In the genomic region with DNA sequence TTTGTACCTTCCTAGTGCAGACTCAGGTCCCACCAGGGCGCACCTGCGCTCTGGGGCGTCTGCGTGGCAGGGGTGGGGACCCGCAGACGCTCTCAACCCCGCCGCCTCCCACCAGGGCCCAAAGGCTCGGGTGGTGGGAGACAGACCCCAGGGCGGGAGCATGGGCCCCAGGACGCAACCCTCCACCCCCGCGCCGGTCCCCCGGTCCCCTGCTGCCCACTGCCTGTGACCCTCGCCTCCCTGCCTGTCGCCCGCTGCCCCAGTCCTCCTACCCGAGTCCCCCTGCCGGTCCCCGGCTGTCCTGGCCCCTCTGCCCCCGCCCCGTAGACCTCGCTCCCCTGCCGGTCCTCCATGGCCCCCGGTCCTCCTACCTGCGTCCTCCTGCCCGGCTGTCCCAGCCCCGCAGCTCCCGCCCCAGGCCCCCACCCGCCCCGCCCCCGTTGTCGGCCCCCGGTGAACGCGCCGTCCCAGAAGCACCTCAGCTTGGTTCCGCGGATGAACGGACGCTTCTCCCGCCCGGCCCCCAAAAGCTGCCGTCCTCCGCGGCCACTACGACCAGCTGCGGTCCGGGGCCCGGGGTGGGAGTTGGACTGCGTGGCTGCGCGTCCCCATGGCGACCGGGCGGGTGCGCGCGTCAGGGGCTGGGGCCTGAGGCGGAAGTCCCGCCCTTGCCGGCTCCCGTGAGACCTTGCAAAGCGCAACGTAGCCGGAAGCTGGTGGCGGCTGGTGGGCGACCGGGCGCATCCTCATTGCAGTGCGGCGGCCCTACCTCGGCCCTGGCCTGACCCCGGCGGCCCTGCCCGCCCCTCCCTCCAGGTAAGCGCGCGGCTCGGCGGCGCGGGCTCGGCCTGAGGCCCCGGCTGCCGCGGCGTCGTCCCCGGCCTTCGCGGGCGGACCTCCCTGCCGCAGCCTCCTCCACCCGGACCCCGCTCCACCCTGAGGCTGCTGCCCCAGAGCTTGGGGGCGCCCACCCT, we compare ENCODE assay signal across 8 cellular contexts. TPM values are rescaled to one million over a fixed set of nuclear protein-coding genes. Genes with fewer than 3 reads are reported as not detected.
A peak's percentile ranks its signal among the peaks of the same experiment; 100 is the strongest.
DNase-seq lines count a peak whose midpoint lies in the region; ATAC-seq, FAIRE-seq and TF ChIP-seq lines count a peak whose summit lies in the region.

ARFGAP1 (plus strand) TSS at position 709 of the 974 bp plus-strand sequence. CDS start 2,768 bp downstream, outside the sequence.

- H3K27me3 ChIP-seq in spleen (replicated peaks in 1 of 7) = peaks cover 0 to 11% (median 0%) of the 10 kb centered on the region in 7 donors

- H3K9me3 ChIP-seq in A549 (no peaks in the 10 kb centered on the region), spleen (no peaks in the 10 kb centered on the region)

- H3K27ac Mint-ChIP-seq in WTC11 = peak within 1 kb of the TSS; percentile 94

- H3K4me2 ChIP-seq in A549 = peak within 1 kb of the TSS; percentile 92

- peaks cover 0 to 23% (median 17%) of the 10 kb centered on the region in 6 donors for H3K36me3 ChIP-seq in spleen

- H3K27me3 Mint-ChIP-seq in WTC11 (ENCODE audit: low read depth) = no peaks in the 10 kb centered on the region

- POLR2A ChIA-PET in A549 (lab: Yijun Ruan, JAX) (interaction anchor here (0.6 to 2.1 kb wide), 5 partner anchors 12 to 49 kb away, joined by 3 to 12 read pairs (median 4); partner anchors contain the start of gene BIRC7), WTC11 (lab: Charles Lee) (interaction anchor here (0.6 to 0.9 kb wide), 2 partner anchors 18 to 21 kb away, joined by 3 read pairs; no protein-coding TSS in a partner anchor)

- peaks cover 16% of the 10 kb centered on the region for H3K4me1 Mint-ChIP-seq in WTC11

- H3K27ac ChIP-seq in A549 = peak within 1 kb of the TSS; percentile 86 to 98
- peak within 1 kb of the TSS; percentile 37 to 91 (median 81) for H3K27ac ChIP-seq in spleen

- peak; percentile 86 to 88 for DNase-seq in A549 (ENCODE audit: low read depth in 1 of 2, low spot score in 1 of 2)
- peak; percentile 79 for DNase-seq in NCI-H2196 treated with DMSO at 0.1 percent for 48 hours (lab: John Stamatoyannopoulos, UW; ENCODE audit: unreplicated experiment)
- peak; percentile 92 for DNase-seq in WTC11 (ENCODE audit: low spot score)
- peak; percentile 86 to 90 for DNase-seq in cardiac fibroblast (ENCODE audit: low read depth in 2 of 2)
- peak; percentile 85 for DNase-seq in inferior parietal cortex (ENCODE audit: extremely low spot score)
- peak; percentile 98 for DNase-seq in spleen

- H3K4me1 ChIP-seq in A549 (peaks cover 23% of the 10 kb centered on the region; the same call in 2 of the 3 replicates), spleen (peaks cover 14 to 46% (median 30%) of the 10 kb centered on the region in 6 donors)

- H3K36me3 Mint-ChIP-seq in WTC11 = peaks cover 12% of the 10 kb centered on the region

- TF ChIP-seq POLR2A in A549 (IDR thresholded peaks at IDR 0.05; ENCODE audit: low read length) (peak; percentile 78), spleen (IDR thresholded peaks at IDR 0.05) (peak in 1 of 3 donors; percentile 44)

- H3K4me3 Mint-ChIP-seq in WTC11 = peak within 1 kb of the TSS; percentile 92

- 3% methylated on average over 5 of the region's 98 CpGs for WGBS in A549 (ENCODE audit: missing lambda C conversion rate)
- WGBS in spleen, 5 donors = 1 to 2% (median 1%) methylated on average over 41 to 98 of the region's 98 CpGs

- peak within 1 kb of the TSS; percentile 86 for H3K4me3 ChIP-seq in A549
- H3K4me3 ChIP-seq in cardiac fibroblast (replicated peaks in 1 of 2; ENCODE audit: low read depth in 2 of 2, low read length in 2 of 2) = peak within 1 kb of the TSS; percentile 74 to 82
- H3K4me3 ChIP-seq in spleen = peak within 1 kb of the TSS; percentile 68 to 99 (median 93)

- TF ChIP-seq CTCF in A549 (IDR thresholded peaks at IDR 0.05) (no peak), WTC11 (IDR thresholded peaks at IDR 0.05) (no peak), cardiac fibroblast (IDR thresholded peaks at IDR 0.05; ENCODE audit: low read depth, low read length) (no peak), spleen (IDR thresholded peaks at IDR 0.05 in 8 of 11, conservative IDR thresholded peaks at IDR 0.05 in 3 of 11) (no peak)

- CTCF ChIA-PET in A549 (lab: Yijun Ruan, JAX) (interaction anchor here (0.7 to 30.4 kb wide), 11 partner anchors 8 to 58 kb away, joined by 3 to 401 read pairs (median 4); partner anchors contain the start of genes BIRC7 and NKAIN4), WTC11 (lab: Charles Lee) (interaction anchor here (0.6 to 3.6 kb wide), 14 partner anchors 9 to 110 kb away, joined by 3 to 43 read pairs (median 7); no protein-coding TSS in a partner anchor)

- ATAC-seq in A549 = peak; percentile 90 to 95
- ATAC-seq in GM18867 (IDR thresholded peaks at IDR 0.05; ENCODE audit: unreplicated experiment) = peak; percentile 90
- peak; percentile 87 for ATAC-seq in HG03135 (IDR thresholded peaks at IDR 0.05; ENCODE audit: unreplicated experiment)
- ATAC-seq in WTC11 = peak; percentile 93

- no peak for TF ChIP-seq RAD21 in A549 (conservative IDR thresholded peaks at IDR 0.05 in 1 of 2, IDR thresholded peaks at IDR 0.05 in 1 of 2)

- intact Hi-C loops in spleen (cut with DNase I; ENCODE audit: low total_unique reads) = no loop called here

- TF ChIP-seq EP300 in A549 (IDR thresholded peaks at IDR 0.05) = no peak

- no peaks in the 10 kb centered on the region for H3K9me3 Mint-ChIP-seq in WTC11

- no peak for FAIRE-seq in A549 (lab: Jason Lieb, UNC)

TF ChIP-seq in A549, 52 proteins besides CTCF, POLR2A, EP300 and RAD21 (continues in another document):
- 0 out of 2 replicates have a peak, but pooled peaks have one; percentile 46 for TF ChIP-seq MYC (IDR thresholded peaks at IDR 0.05; ENCODE audit: borderline replicate concordance, low read length)
- no peak for TF ChIP-seq NFE2L2 (conservative IDR thresholded peaks at IDR 0.05; ENCODE audit: low read length)
- TF ChIP-seq JUN (IDR thresholded peaks at IDR 0.05) = peak; percentile 30 to 78; a peak in 3 of 5 replicates
- peak; percentile 49; the same call in 1 of the 2 replicates for TF ChIP-seq REST (IDR thresholded peaks at IDR 0.05)

TF ChIP-seq in WTC11, 78 proteins besides CTCF, POLR2A, EP300 and RAD21 (continues in another document):
- TF ChIP-seq CDX4 (CRISPR knock-in tag; IDR thresholded peaks at IDR 0.05; ENCODE audit: borderline replicate concordance) = no peak
- TF ChIP-seq FOXJ3 (CRISPR knock-in tag; IDR thresholded peaks at IDR 0.05; ENCODE audit: borderline replicate concordance) = no peak
- TF ChIP-seq SMAD3 (CRISPR knock-in tag; IDR thresholded peaks at IDR 0.05; ENCODE audit: borderline replicate concordance) = no peak
- TF ChIP-seq PREB (CRISPR knock-in tag; IDR thresholded peaks at IDR 0.05; ENCODE audit: borderline replicate concordance) = no peak
- no peak for TF ChIP-seq RELA (CRISPR knock-in tag; IDR thresholded peaks at IDR 0.05; ENCODE audit: borderline replicate concordance)
- no peak for TF ChIP-seq CBFB (CRISPR knock-in tag; IDR thresholded peaks at IDR 0.05; ENCODE audit: low read depth)
- no peak for TF ChIP-seq HMGXB4 (CRISPR knock-in tag; IDR thresholded peaks at IDR 0.05)
- peak; percentile 84 for TF ChIP-seq FOXK1 (CRISPR knock-in tag; IDR thresholded peaks at IDR 0.05)
- peak; percentile 33; the same call in 1 of the 2 replicates for TF ChIP-seq USF2 (CRISPR knock-in tag; IDR thresholded peaks at IDR 0.05)

RNA-seq across cellular contexts. Expression of gene ARFGAP1, which starts in this region (rescaled TPM):
- polyA plus RNA-seq in A549 (2011; rRNA removed) = 41.0 and 43.5 TPM in 2 replicates
- 63.2 and 87.0 TPM in 2 replicates for polyA plus RNA-seq in A549 (2012; cell fraction: cytosol; rRNA removed)
- 528 and 670 TPM in 2 replicates for polyA plus RNA-seq in A549 (2012; cell fraction: nucleus; rRNA removed)
- polyA plus RNA-seq in A549 (2017; fragmentation: RNase III; extraction: RNeasy Plus Mini Kit Qiagen cat#74134 plus additional on column Dnase treatment) = 89.4 to 106 TPM (median 102 TPM) in 3 replicates
- polyA minus RNA-seq in A549 (2011; rRNA and poly(A)+ RNA removed) = 36.9 and 58.2 TPM in 2 replicates
- 115 to 207 TPM (median 121 TPM) in 3 replicates for total RNA-seq in WTC11 (2021)
- total RNA-seq in spleen = 100 to 1,000 TPM in 3 of 7 donors, 10 to 100 TPM in 4; 51.9 to 105 (median 91.7) TPM
- polyA plus RNA-seq in spleen = 100 to 1,000 TPM in 2 of 3 donors, 10 to 100 TPM in 1; 44.4 to 165 (median 112) TPM

Comparison
In these comparisons a context has a peak if more than half of its experiments do, and no peak if none do; other contexts are left out.
1. Peak in every context shown above with its lines: DNase-seq, ATAC-seq, H3K4me3 ChIP-seq and H3K27ac ChIP-seq.